Comparison of ENCODE assay signal across 18 cellular contexts in genomic region chr14:58628381-58628780, GRCh38.
"Had no signal": no experiment of that assay in that cellular context is flagged by ENCODE, and none has a peak within 500 bp of the region (broad histone marks: within the 10 kb centered on the region; RNA-seq: fewer than 3 reads in every experiment).

No MANE protein-coding gene starts in this region.

- H3K27me3 Mint-ChIP-seq: activated naive CD4-positive, alpha-beta T cell treated with anti-CD3 and anti-CD28 coated beads, Interleukin-2, amount 50 U/mL, for 24 hours; stimulated activated naive CD8-positive, alpha-beta T cell treated with anti-CD3 and anti-CD28 coated beads, Interleukin-15, amount 100 ng/mL, for 72 hours had no signal

- H3K27ac Mint-ChIP-seq: activated naive CD4-positive, alpha-beta T cell treated with anti-CD3 and anti-CD28 coated beads, Interleukin-2, amount 50 U/mL, for 24 hours; activated T-cell treated with anti-CD3 and anti-CD28 coated beads, Interleukin-2, amount 50 U/mL, for 72 hours; effector memory CD8-positive, alpha-beta T cell; stimulated activated naive CD8-positive, alpha-beta T cell treated with anti-CD3 and anti-CD28 coated beads, Interleukin-15, amount 100 ng/mL, for 72 hours had no signal

- H3K36me3 ChIP-seq: ascending aorta, esophagus squamous epithelium, lower lobe of right lung, upper lobe of right lung, WERI-Rb-1 had no signal

- H3K4me3 Mint-ChIP-seq: activated naive CD4-positive, alpha-beta T cell treated with anti-CD3 and anti-CD28 coated beads, Interleukin-2, amount 50 U/mL, for 24 hours; activated T-cell treated with anti-CD3 and anti-CD28 coated beads, Interleukin-2, amount 50 U/mL, for 72 hours; effector memory CD8-positive, alpha-beta T cell; neural crest cell; stimulated activated naive CD8-positive, alpha-beta T cell treated with anti-CD3 and anti-CD28 coated beads, Interleukin-15, amount 100 ng/mL, for 72 hours had no signal

- H3K9me3 Mint-ChIP-seq: activated naive CD4-positive, alpha-beta T cell treated with anti-CD3 and anti-CD28 coated beads, Interleukin-2, amount 50 U/mL, for 24 hours; activated T-cell treated with anti-CD3 and anti-CD28 coated beads, Interleukin-2, amount 50 U/mL, for 72 hours; effector memory CD8-positive, alpha-beta T cell; neural crest cell; stimulated activated naive CD8-positive, alpha-beta T cell treated with anti-CD3 and anti-CD28 coated beads, Interleukin-15, amount 100 ng/mL, for 72 hours had no signal

- H3K9me3 ChIP-seq: ascending aorta, esophagus squamous epithelium, lower lobe of right lung, psoas muscle, upper lobe of right lung had no signal

- H3K36me3 Mint-ChIP-seq: activated naive CD4-positive, alpha-beta T cell treated with anti-CD3 and anti-CD28 coated beads, Interleukin-2, amount 50 U/mL, for 24 hours had no signal

- H3K4me1 ChIP-seq: ascending aorta, esophagus squamous epithelium, lower lobe of right lung, psoas muscle, upper lobe of right lung had no signal

- ATAC-seq: activated T-cell treated with anti-CD3 and anti-CD28 coated beads, Interleukin-2, amount 50 U/mL, for 72 hours; effector memory CD8-positive, alpha-beta T cell; lower lobe of right lung; psoas muscle; stimulated activated naive CD8-positive, alpha-beta T cell treated with anti-CD3 and anti-CD28 coated beads, Interleukin-15, amount 100 ng/mL, for 72 hours; upper lobe of right lung had no signal

- DNase-seq: activated CD4-positive, alpha-beta T cell treated with anti-CD3 and anti-CD28 coated beads, Interleukin-2, amount 50 U/mL, for 4 hours; activated effector memory CD4-positive, alpha-beta T cell treated with anti-CD3 and anti-CD28 coated beads, Interleukin-2, amount 50 U/mL, for 16 hours; activated T-cell treated with anti-CD3 and anti-CD28 coated beads, Interleukin-2, amount 50 U/mL, for 72 hours; dermis blood vessel endothelial cell; effector memory CD8-positive, alpha-beta T cell; esophagus squamous epithelium; lower lobe of right lung; psoas muscle; stimulated activated CD4-positive, alpha-beta T cell treated with anti-CD3 and anti-CD28 coated beads, Interleukin-4, amount 100 ng/mL, for 1 hour; stimulated activated naive CD8-positive, alpha-beta T cell treated with anti-CD3 and anti-CD28 coated beads, Interleukin-15, amount 100 ng/mL, for 72 hours; upper lobe of right lung; WERI-Rb-1 had no signal

- H3K4me3 ChIP-seq: ascending aorta, esophagus squamous epithelium, lower lobe of right lung, psoas muscle, skin epidermis, upper lobe of right lung had no signal

- H3K27ac ChIP-seq: ascending aorta, esophagus squamous epithelium, lower lobe of right lung, psoas muscle, skin epidermis, upper lobe of right lung, WERI-Rb-1 had no signal

- H3K27me3 ChIP-seq: ascending aorta, upper lobe of right lung had no signal

- FAIRE-seq: bronchial epithelial cell, islet of Langerhans had no signal
